1 cellular context compared by ENCODE assay signal in genomic region chr19:5967994-5968430, GRCh38.
A peak's percentile ranks its signal among the peaks of the same experiment; 100 is the strongest.
TF ChIP-seq lines count a peak whose summit lies in the region.

No MANE protein-coding gene starts in this region.

TF ChIP-seq in HepG2, 621 proteins besides CTCF, POLR2A, EP300 and RAD21 (continues in another document):
- no peak for TF ChIP-seq PLSCR1 (CRISPR knock-in tag; IDR thresholded peaks at IDR 0.05; ENCODE audit: borderline replicate concordance)
- TF ChIP-seq ZNF430 (CRISPR knock-in tag; IDR thresholded peaks at IDR 0.05) = no peak
- no peak for TF ChIP-seq SOX6 (IDR thresholded peaks at IDR 0.05)
- TF ChIP-seq SOX6 (CRISPR knock-in tag; IDR thresholded peaks at IDR 0.05) = no peak
- TF ChIP-seq ZNF563 (CRISPR knock-in tag; IDR thresholded peaks at IDR 0.05) = no peak
- TF ChIP-seq PRDM4 (CRISPR knock-in tag; IDR thresholded peaks at IDR 0.05; ENCODE audit: borderline replicate concordance) = no peak
- TF ChIP-seq ZSCAN20 (CRISPR knock-in tag; IDR thresholded peaks at IDR 0.05; ENCODE audit: borderline replicate concordance) = no peak; the same call in 1 of the 2 replicates
- no peak for TF ChIP-seq FOSL1 (CRISPR knock-in tag; IDR thresholded peaks at IDR 0.05; ENCODE audit: borderline replicate concordance)
- no peak for TF ChIP-seq TBX3 (IDR thresholded peaks at IDR 0.05; ENCODE audit: borderline replicate concordance)
- no peak for TF ChIP-seq POLR2G (IDR thresholded peaks at IDR 0.05; ENCODE audit: low read depth, low read length)
- TF ChIP-seq DMAP1 (CRISPR knock-in tag; IDR thresholded peaks at IDR 0.05) = no peak
- no peak for TF ChIP-seq ZNF17 (CRISPR knock-in tag; IDR thresholded peaks at IDR 0.05)
- TF ChIP-seq GMEB2 (CRISPR knock-in tag; IDR thresholded peaks at IDR 0.05; ENCODE audit: low read depth) = no peak
- no peak for TF ChIP-seq MLLT10 (CRISPR knock-in tag; IDR thresholded peaks at IDR 0.05)
- no peak for TF ChIP-seq STAT5B (CRISPR knock-in tag; IDR thresholded peaks at IDR 0.05)
- TF ChIP-seq ZNF609 (CRISPR knock-in tag; IDR thresholded peaks at IDR 0.05; ENCODE audit: borderline replicate concordance) = no peak
- no peak for TF ChIP-seq POLR2AphosphoS5 (IDR thresholded peaks at IDR 0.05; ENCODE audit: low read depth, low read length)
- TF ChIP-seq ZNF317 (CRISPR knock-in tag; IDR thresholded peaks at IDR 0.05) = no peak
- no peak for TF ChIP-seq EED (CRISPR knock-in tag; IDR thresholded peaks at IDR 0.05)
- TF ChIP-seq ATM (IDR thresholded peaks at IDR 0.05; ENCODE audit: borderline replicate concordance) = no peak
- no peak; the same call in 1 of the 2 replicates for TF ChIP-seq ZBTB38 (CRISPR knock-in tag; IDR thresholded peaks at IDR 0.05)
- TF ChIP-seq ZNF382 (CRISPR knock-in tag; IDR thresholded peaks at IDR 0.05; ENCODE audit: borderline replicate concordance) = no peak
- no peak for TF ChIP-seq ZNF468 (CRISPR knock-in tag; IDR thresholded peaks at IDR 0.05)
- TF ChIP-seq SMAD1 (CRISPR knock-in tag; IDR thresholded peaks at IDR 0.05; ENCODE audit: borderline replicate concordance, low read depth) = no peak
- no peak for TF ChIP-seq SMARCE1 (IDR thresholded peaks at IDR 0.05; ENCODE audit: borderline replicate concordance)
- 0 out of 2 replicates have a peak, but pooled peaks have one; percentile 29 for TF ChIP-seq PPARG (CRISPR knock-in tag; conservative IDR thresholded peaks at IDR 0.05)
- no peak for TF ChIP-seq ZNF574 (CRISPR knock-in tag; IDR thresholded peaks at IDR 0.05)
- no peak for TF ChIP-seq ZNF484 (CRISPR knock-in tag; IDR thresholded peaks at IDR 0.05; ENCODE audit: borderline replicate concordance, low read depth)
- no peak for TF ChIP-seq KLF11 (CRISPR knock-in tag; IDR thresholded peaks at IDR 0.05)
- TF ChIP-seq ZSCAN12 (CRISPR knock-in tag; IDR thresholded peaks at IDR 0.05) = no peak
- peak; percentile 66 for TF ChIP-seq STAG1 (CRISPR knock-in tag; IDR thresholded peaks at IDR 0.05)
- no peak for TF ChIP-seq CREM (IDR thresholded peaks at IDR 0.05)
- TF ChIP-seq CREM (CRISPR knock-in tag; IDR thresholded peaks at IDR 0.05) = no peak
- TF ChIP-seq ZIK1 (CRISPR knock-in tag; IDR thresholded peaks at IDR 0.05; ENCODE audit: borderline replicate concordance, low read depth) = no peak
- TF ChIP-seq UBTF (CRISPR knock-in tag; IDR thresholded peaks at IDR 0.05) = no peak
- no peak for TF ChIP-seq ZMYM2 (CRISPR knock-in tag; IDR thresholded peaks at IDR 0.05)
- TF ChIP-seq SNAI1 (CRISPR knock-in tag; IDR thresholded peaks at IDR 0.05; ENCODE audit: borderline replicate concordance) = no peak
- no peak for TF ChIP-seq ZNF570 (CRISPR knock-in tag; IDR thresholded peaks at IDR 0.05; ENCODE audit: borderline replicate concordance)
- no peak for TF ChIP-seq CBFB (CRISPR knock-in tag; IDR thresholded peaks at IDR 0.05)
- TF ChIP-seq HOMEZ (CRISPR knock-in tag; IDR thresholded peaks at IDR 0.05; ENCODE audit: low read depth) = no peak
- TF ChIP-seq FOXK1 (CRISPR knock-in tag; IDR thresholded peaks at IDR 0.05; ENCODE audit: borderline replicate concordance, low read depth) = peak; percentile 66; the same call in 1 of the 2 replicates
- TF ChIP-seq PAF1 (CRISPR knock-in tag; IDR thresholded peaks at IDR 0.05) = no peak
- TF ChIP-seq SIX1 (CRISPR knock-in tag; IDR thresholded peaks at IDR 0.05; ENCODE audit: borderline replicate concordance) = no peak
- no peak for TF ChIP-seq RELA (CRISPR knock-in tag; IDR thresholded peaks at IDR 0.05)
- no peak for TF ChIP-seq CCAR2 (optimal IDR thresholded peaks at IDR 0.05; ENCODE audit: low read depth, low read length)
- TF ChIP-seq IKZF1 (IDR thresholded peaks at IDR 0.05) = no peak
- peak; percentile 94 for TF ChIP-seq MAFF (IDR thresholded peaks at IDR 0.05; ENCODE audit: low read depth, low read length)
- TF ChIP-seq IKZF5 (CRISPR knock-in tag; IDR thresholded peaks at IDR 0.05) = no peak
- no peak for TF ChIP-seq MXD3 (CRISPR knock-in tag; IDR thresholded peaks at IDR 0.05)
- TF ChIP-seq NFKBIZ (CRISPR knock-in tag; IDR thresholded peaks at IDR 0.05) = 0 out of 2 replicates have a peak, but pooled peaks have one; percentile 17
- TF ChIP-seq KLF13 (CRISPR knock-in tag; IDR thresholded peaks at IDR 0.05) = no peak
- TF ChIP-seq KDM2A (CRISPR knock-in tag; IDR thresholded peaks at IDR 0.05; ENCODE audit: borderline replicate concordance, low read depth) = no peak
